ENCODE assay signal across 15 cellular contexts in the genomic region with DNA sequence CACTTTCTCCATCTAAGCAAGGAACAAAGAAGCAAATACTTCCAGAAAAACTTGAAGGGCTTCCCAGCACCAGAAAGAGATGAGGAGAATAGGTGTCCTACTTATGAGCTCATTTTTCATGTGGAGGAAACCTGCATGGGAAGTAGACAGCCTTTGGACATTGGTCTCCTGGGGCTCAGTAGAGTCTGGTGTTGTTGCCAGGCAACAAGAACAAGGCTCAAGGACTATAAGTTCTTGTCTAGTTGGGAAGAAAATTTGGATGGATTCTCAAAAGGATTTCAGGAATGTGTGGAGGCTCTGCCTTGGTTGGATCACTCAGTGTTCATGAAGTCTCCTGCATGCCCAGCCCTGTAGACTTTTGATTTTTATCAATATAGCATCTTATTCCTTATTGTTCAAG.
DNase-seq lines count a peak whose midpoint lies in the region; ATAC-seq and TF ChIP-seq lines count a peak whose summit lies in the region.
"Had no signal": no experiment of that assay in that cellular context is flagged by ENCODE, and none has a peak within 500 bp of the region (broad histone marks: within the 10 kb centered on the region; RNA-seq: fewer than 3 reads in every experiment).

No MANE protein-coding gene starts in this region.

- H3K36me3 ChIP-seq in esophagus muscularis mucosa, result no peaks in the 10 kb centered on the region
- H3K36me3 ChIP-seq: prostate gland, tibial artery, WERI-Rb-1 had no signal

- no peak overlapping the region for H3K4me3 Mint-ChIP-seq in nephron
- H3K4me3 Mint-ChIP-seq in stimulated activated naive CD8-positive, alpha-beta T cell treated with anti-CD3 and anti-CD28 coated beads, Interleukin-15, amount 100 ng/mL, for 72 hours, result no peak overlapping the region

- no peak for ATAC-seq in stimulated activated naive CD8-positive, alpha-beta T cell treated with anti-CD3 and anti-CD28 coated beads, Interleukin-15, amount 100 ng/mL, for 72 hours
- ATAC-seq in GM21737 (IDR thresholded peaks at IDR 0.05; ENCODE audit: unreplicated experiment), result no peak

- peak overlapping the region; percentile 75 to 94 (median 80) for H3K27ac Mint-ChIP-seq in nephron
- H3K27ac Mint-ChIP-seq in stimulated activated naive CD8-positive, alpha-beta T cell treated with anti-CD3 and anti-CD28 coated beads, Interleukin-15, amount 100 ng/mL, for 72 hours, result no peak overlapping the region

- peaks cover 47% of the 10 kb centered on the region for H3K4me1 Mint-ChIP-seq in nephron
- peaks cover under 1% of the 10 kb centered on the region for H3K4me1 Mint-ChIP-seq in stimulated activated naive CD8-positive, alpha-beta T cell treated with anti-CD3 and anti-CD28 coated beads, Interleukin-15, amount 100 ng/mL, for 72 hours

- H3K4me1 ChIP-seq in esophagus muscularis mucosa, result peaks cover 70 to 97% (median 84%) of the 10 kb centered on the region in 4 donors
- H3K4me1 ChIP-seq: prostate gland had no signal

- no peak for TF ChIP-seq POLR2A in esophagus muscularis mucosa (IDR thresholded peaks at IDR 0.05; ENCODE audit: low read depth)

- DNase-seq in AG08395 (ENCODE audit: low spot score), result peak; percentile 17
- DNase-seq in RPMI7951 (ENCODE audit: low read depth), result peak; percentile 31
- no peak for DNase-seq in esophagus muscularis mucosa (ENCODE audit: extremely low spot score)
- DNase-seq in T1000 (lab: John Stamatoyannopoulos, UW), result no peak
- DNase-seq in stimulated activated naive CD8-positive, alpha-beta T cell treated with anti-CD3 and anti-CD28 coated beads, Interleukin-15, amount 100 ng/mL, for 72 hours, result no peak
- no peak for DNase-seq in activated T-cell treated with anti-CD3 and anti-CD28 coated beads, Interleukin-2, amount 50 U/mL, for 1 hour
- DNase-seq: activated effector memory CD4-positive, alpha-beta T cell treated with anti-CD3 and anti-CD28 coated beads, Interleukin-2, amount 50 U/mL, for 16 hours; aorta; KG1; stimulated activated CD4-positive, alpha-beta T cell treated with anti-CD3 and anti-CD28 coated beads, Interleukin-1b, Interleukin-23, amount 100 ng/mL, for 48 hours; tibial artery; WERI-Rb-1 had no signal

- H3K9me3 Mint-ChIP-seq in nephron, result no peaks in the 10 kb centered on the region
- H3K9me3 Mint-ChIP-seq in stimulated activated naive CD8-positive, alpha-beta T cell treated with anti-CD3 and anti-CD28 coated beads, Interleukin-15, amount 100 ng/mL, for 72 hours, result peaks cover 0 to 9% of the 10 kb centered on the region in 2 donors

- no peaks in the 10 kb centered on the region for H3K9me3 ChIP-seq in esophagus muscularis mucosa
- H3K9me3 ChIP-seq: prostate gland, tibial artery had no signal

- TF ChIP-seq CTCF in esophagus muscularis mucosa (IDR thresholded peaks at IDR 0.05) (no peak), nephron (IDR thresholded peaks at IDR 0.05; ENCODE audit: unreplicated experiment in 3 of 3) (no peak)

- no peaks in the 10 kb centered on the region for H3K27me3 Mint-ChIP-seq in nephron (ENCODE audit: low read depth)
- no peaks in the 10 kb centered on the region for H3K27me3 Mint-ChIP-seq in stimulated activated naive CD8-positive, alpha-beta T cell treated with anti-CD3 and anti-CD28 coated beads, Interleukin-15, amount 100 ng/mL, for 72 hours

- H3K36me3 Mint-ChIP-seq in nephron (ENCODE audit: low read depth), result peaks cover 12% of the 10 kb centered on the region

- peak overlapping the region; percentile 3 to 56 (median 26) for H3K27ac ChIP-seq in esophagus muscularis mucosa (replicated peaks in 1 of 4)
- H3K27ac ChIP-seq: prostate gland, tibial artery, WERI-Rb-1 had no signal

- no peaks in the 10 kb centered on the region for H3K27me3 ChIP-seq in esophagus muscularis mucosa
- H3K27me3 ChIP-seq: tibial artery had no signal

- no peak for TF ChIP-seq EP300 in esophagus muscularis mucosa (IDR thresholded peaks at IDR 0.05)

- H3K4me3 ChIP-seq in esophagus muscularis mucosa, result no peak overlapping the region
- H3K4me3 ChIP-seq: prostate gland, tibial artery had no signal

- intact Hi-C loops in esophagus muscularis mucosa (cut with DNase I), result no loop called here

Comparison
In these comparisons a context has a peak if more than half of its experiments do, and no peak if none do; other contexts are left out.
1. DNase-seq: peak in AG08395 (single experiment) and RPMI7951 (single experiment); none in esophagus muscularis mucosa (single experiment), T1000 (single experiment), stimulated activated naive CD8-positive, alpha-beta T cell treated with anti-CD3 and anti-CD28 coated beads, Interleukin-15, amount 100 ng/mL, for 72 hours (0 of 2) and activated T-cell treated with anti-CD3 and anti-CD28 coated beads, Interleukin-2, amount 50 U/mL, for 1 hour (single experiment).
2. H3K27ac Mint-ChIP-seq: peak in nephron (3 of 3); none in stimulated activated naive CD8-positive, alpha-beta T cell treated with anti-CD3 and anti-CD28 coated beads, Interleukin-15, amount 100 ng/mL, for 72 hours (0 of 2).